8 cellular contexts compared by ENCODE assay signal in the genomic region with DNA sequence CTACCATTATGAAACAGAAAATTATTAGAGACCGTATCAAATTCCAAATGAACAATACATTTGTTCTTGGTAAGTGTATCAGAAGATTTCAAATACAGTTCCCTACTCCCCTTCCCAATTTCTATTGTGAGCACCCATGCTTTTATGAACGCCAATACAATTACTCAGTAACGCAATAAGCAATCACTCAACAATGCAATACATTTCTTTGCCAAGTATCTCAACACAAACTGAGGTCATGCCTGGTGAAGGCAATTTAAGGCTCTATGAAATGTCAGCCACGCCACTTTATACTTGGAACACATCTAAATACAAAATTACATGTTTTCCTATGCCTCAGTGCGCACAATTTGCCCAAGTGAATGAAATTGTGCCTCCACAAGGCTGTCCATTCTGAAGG. TPM values are rescaled to one million over a fixed set of nuclear protein-coding genes. Genes with fewer than 3 reads are reported as not detected.
DNase-seq lines count a peak whose midpoint lies in the region; ATAC-seq, FAIRE-seq and TF ChIP-seq lines count a peak whose summit lies in the region.

No MANE protein-coding gene starts in this region.

- dilution Hi-C loops in keratinocyte (cut with MboI; ENCODE audit: extremely low pct_ligation_motif_present, low sequenced_read_pairs): no loop called here

- H3K36me3 ChIP-seq in adrenal gland (replicated peaks in 1 of 2) (peaks cover 0 to 6% of the 10 kb centered on the region in 2 donors), keratinocyte (ENCODE audit: control insufficient read depth in 2 of 2, extremely low read depth in 1 of 2, insufficient read depth in 2 of 2, low read length in 2 of 2) (peaks cover 3 to 6% of the 10 kb centered on the region in 2 experiments)

- H3K9me1 ChIP-seq in keratinocyte (ENCODE audit: control insufficient read depth, extremely low read depth, insufficient read depth, low read length): no peaks in the 10 kb centered on the region

- WGBS in adrenal gland, 4 donors: 69 to 92% (median 84%) methylated on average over 3 to 5 of the region's 5 CpGs

- peak overlapping the region; percentile 75 for H3K4me2 ChIP-seq in keratinocyte (ENCODE audit: control insufficient read depth, extremely low read depth, insufficient read depth, low read depth, low read length)

- intact Hi-C loops in adrenal gland (cut with DNase I): no loop called here

- no peak for TF ChIP-seq POLR2A in adrenal gland (IDR thresholded peaks at IDR 0.05)

- no peaks in the 10 kb centered on the region for H3K36me3 Mint-ChIP-seq in T-helper 2 cell treated with Interferon-gamma antibody and Interleukin-4, amounts not matched to agents 5 μg/mL and 100 μg/mL, for 36 hours (ENCODE audit: low read depth)

- no peak for TF ChIP-seq CTCF in adrenal gland (IDR thresholded peaks at IDR 0.05)
- TF ChIP-seq CTCF in keratinocyte (optimal IDR thresholded peaks at IDR 0.05 in 1 of 3, IDR thresholded peaks at IDR 0.05 in 1 of 3, conservative IDR thresholded peaks at IDR 0.05 in 1 of 3; ENCODE audit: extremely low read depth in 1 of 3, insufficient read depth in 2 of 3, low read length in 3 of 3): no peak
- no peak for TF ChIP-seq CTCF in GM13976 (IDR thresholded peaks at IDR 0.05; ENCODE audit: borderline replicate concordance, control extremely low read depth, extremely low read depth, insufficient read depth, missing control alignments)

- peak overlapping the region in 4 of 5 donors; percentile 55 to 89 (median 79) for H3K27ac ChIP-seq in adrenal gland
- peak overlapping the region; percentile 80 for H3K27ac ChIP-seq in keratinocyte (ENCODE audit: control insufficient read depth, insufficient read depth, low read length)

- no peaks in the 10 kb centered on the region for H4K20me1 ChIP-seq in keratinocyte (ENCODE audit: control insufficient read depth, extremely low read depth, insufficient read depth, low read length)

- peaks cover 2% of the 10 kb centered on the region for H3K79me2 ChIP-seq in keratinocyte (ENCODE audit: control insufficient read depth, insufficient read depth, low read length)

- peak overlapping the region; percentile 69 for H3K9ac ChIP-seq in keratinocyte (ENCODE audit: control insufficient read depth, extremely low read depth, insufficient read depth, low read length)

- in situ Hi-C loops in GM13976 (cut with MboI; ENCODE audit: low sequenced_read_pairs, unreplicated experiment): loop anchor here (25.0 kb wide), 1 partner anchor 839 kb away; no protein-coding TSS in a partner anchor

- H3K27me3 ChIP-seq in adrenal gland: no peaks in the 10 kb centered on the region
- H3K27me3 ChIP-seq in keratinocyte (ENCODE audit: control insufficient read depth, extremely low read depth, insufficient read depth, low read length): no peaks in the 10 kb centered on the region

- H3K4me3 ChIP-seq in adrenal gland (peak overlapping the region in 2 of 4 donors; percentile 46 to 59), keratinocyte (ENCODE audit: control insufficient read depth in 2 of 3, extremely low read depth in 1 of 3, insufficient read depth in 2 of 3, low read depth in 1 of 3, low read length in 3 of 3) (peak overlapping the region; percentile 69 to 78 (median 76))

- H3K9me3 Mint-ChIP-seq in T-helper 2 cell treated with Interferon-gamma antibody and Interleukin-4, amounts not matched to agents 5 μg/mL and 100 μg/mL, for 36 hours: no peaks in the 10 kb centered on the region
- H3K9me3 Mint-ChIP-seq in stimulated activated naive CD8-positive, alpha-beta T cell treated with anti-CD3 and anti-CD28 coated beads, Interleukin-15, amount 100 ng/mL, for 72 hours: no peaks in the 10 kb centered on the region

- no peak overlapping the region for H3K27ac Mint-ChIP-seq in T-helper 2 cell treated with Interferon-gamma antibody and Interleukin-4, amounts not matched to agents 5 μg/mL and 100 μg/mL, for 36 hours
- no peak overlapping the region for H3K27ac Mint-ChIP-seq in stimulated activated naive CD8-positive, alpha-beta T cell treated with anti-CD3 and anti-CD28 coated beads, Interleukin-15, amount 100 ng/mL, for 72 hours

- DNase-seq in T-helper 2 cell treated with Interferon-gamma antibody and Interleukin-4, amounts not matched to agents 5 μg/mL and 100 μg/mL, for 36 hours (ENCODE audit: low spot score): no peak
- DNase-seq in T-helper 2 cell (no peak), adrenal gland (no peak), keratinocyte (ENCODE audit: low read depth, low spot score) (no peak), NCI-H1436 (lab: John Stamatoyannopoulos, UW) (no peak), NCI-H146 treated with DMSO at 0.1 percent for 48 hours (lab: John Stamatoyannopoulos, UW; ENCODE audit: unreplicated experiment) (no peak), GM13976 (ENCODE audit: low spot score) (no peak)
- peak in 1 of 2 donors; percentile 0 for DNase-seq in stimulated activated naive CD8-positive, alpha-beta T cell treated with anti-CD3 and anti-CD28 coated beads, Interleukin-15, amount 100 ng/mL, for 72 hours

- H2AFZ ChIP-seq in keratinocyte (ENCODE audit: control insufficient read depth, low read length): peak overlapping the region; percentile 76

- H3K9me3 ChIP-seq in adrenal gland (replicated peaks in 1 of 3) (no peaks in the 10 kb centered on the region), keratinocyte (ENCODE audit: control insufficient read depth, low read depth, low read length) (no peaks in the 10 kb centered on the region)

- ATAC-seq in stimulated activated naive CD8-positive, alpha-beta T cell treated with anti-CD3 and anti-CD28 coated beads, Interleukin-15, amount 100 ng/mL, for 72 hours: no peak

- no peak for FAIRE-seq in keratinocyte (lab: Jason Lieb, UNC)

- no peaks in the 10 kb centered on the region for H3K27me3 Mint-ChIP-seq in T-helper 2 cell treated with Interferon-gamma antibody and Interleukin-4, amounts not matched to agents 5 μg/mL and 100 μg/mL, for 36 hours (ENCODE audit: low read depth)
- H3K27me3 Mint-ChIP-seq in stimulated activated naive CD8-positive, alpha-beta T cell treated with anti-CD3 and anti-CD28 coated beads, Interleukin-15, amount 100 ng/mL, for 72 hours: no peaks in the 10 kb centered on the region

- peaks cover 12% of the 10 kb centered on the region for H3K4me1 Mint-ChIP-seq in T-helper 2 cell treated with Interferon-gamma antibody and Interleukin-4, amounts not matched to agents 5 μg/mL and 100 μg/mL, for 36 hours (ENCODE audit: low read depth)
- H3K4me1 Mint-ChIP-seq in stimulated activated naive CD8-positive, alpha-beta T cell treated with anti-CD3 and anti-CD28 coated beads, Interleukin-15, amount 100 ng/mL, for 72 hours: peaks cover 7% of the 10 kb centered on the region

- H3K4me1 ChIP-seq in adrenal gland (replicated peaks in 1 of 2): peaks cover 9 to 15% of the 10 kb centered on the region in 2 donors
- peaks cover 11% of the 10 kb centered on the region for H3K4me1 ChIP-seq in keratinocyte (ENCODE audit: control insufficient read depth, extremely low read depth, insufficient read depth, low read length)

- peak overlapping the region; percentile 89 for H3K4me3 Mint-ChIP-seq in T-helper 2 cell treated with Interferon-gamma antibody and Interleukin-4, amounts not matched to agents 5 μg/mL and 100 μg/mL, for 36 hours
- H3K4me3 Mint-ChIP-seq in stimulated activated naive CD8-positive, alpha-beta T cell treated with anti-CD3 and anti-CD28 coated beads, Interleukin-15, amount 100 ng/mL, for 72 hours: peak overlapping the region; percentile 86 to 88

RNA-seq across cellular contexts. Expression of gene PNPLA4, which starts 0.7 kb away (rescaled TPM):
- 10 to 100 TPM in 7 of 8 donors, 1 to 10 TPM in 1; 9.9 to 53.8 (median 42.9) TPM for total RNA-seq in adrenal gland
- polyA plus RNA-seq in adrenal gland: 10 to 100 TPM in 2 of 3 donors, 1 to 10 TPM in 1; 5.5 to 38.7 (median 16.5) TPM
- polyA plus RNA-seq in keratinocyte: 34.5 to 39.6 TPM (median 35.9 TPM) in 3 replicates
- 14.1 TPM for polyA plus RNA-seq in keratinocyte (2011; ENCODE audit: low read depth)
- polyA plus RNA-seq in keratinocyte (2011; cell fraction: cytosol; rRNA removed): 47.9 and 48.4 TPM in 2 replicates
- 15.1 and 19.2 TPM in 2 replicates for polyA plus RNA-seq in keratinocyte (2011; cell fraction: nucleus; rRNA removed)
- polyA plus RNA-seq in keratinocyte (2012; ENCODE audit: low replicate concordance): 28.1 and 31.7 TPM in 2 replicates
- 19.1 to 26.8 TPM (median 25.0 TPM) in 3 replicates for polyA minus RNA-seq in keratinocyte
- 13.8 TPM for polyA minus RNA-seq in keratinocyte (2011; cell fraction: cytosol; rRNA and poly(A)+ RNA removed)
- polyA minus RNA-seq in keratinocyte (2011; cell fraction: nucleus; rRNA and poly(A)+ RNA removed): 2.0 and 6.6 TPM in 2 replicates
